In genomic region chr15:42584031-42584765, GRCh38 we compare ENCODE assay signal across 14 cellular contexts. TPM values are rescaled to one million over a fixed set of nuclear protein-coding genes. Genes with fewer than 3 reads are reported as not detected.
DNase-seq lines count a peak whose midpoint lies in the region; ATAC-seq and TF ChIP-seq lines count a peak whose summit lies in the region.
"Had no signal": no experiment of that assay in that cellular context is flagged by ENCODE, and none has a peak within 500 bp of the region (broad histone marks: within the 10 kb centered on the region; RNA-seq: fewer than 3 reads in every experiment).

No MANE protein-coding gene starts in this region.

- TF ChIP-seq POLR2A in uterus (IDR thresholded peaks at IDR 0.05) (no peak), breast epithelium (IDR thresholded peaks at IDR 0.05) (no peak), adrenal gland (IDR thresholded peaks at IDR 0.05) (no peak)

- H3K36me3 ChIP-seq in heart right ventricle (peaks cover 0 to 31% (median 6%) of the 10 kb centered on the region in 9 donors), mesenchymal stem cell (ENCODE audit: control insufficient read depth in 1 of 2, insufficient read depth in 2 of 2, low read depth in 1 of 2, low read length in 2 of 2) (peaks cover 4 to 10% of the 10 kb centered on the region in 2 experiments), uterus (no peaks in the 10 kb centered on the region), breast epithelium (no peaks in the 10 kb centered on the region), adrenal gland (replicated peaks in 1 of 2) (no peaks in the 10 kb centered on the region)
- H3K36me3 ChIP-seq: pancreas had no signal

- H3K4me1 ChIP-seq in heart right ventricle = peaks cover 0 to 72% (median 58%) of the 10 kb centered on the region in 9 donors
- peaks cover 7% of the 10 kb centered on the region for H3K4me1 ChIP-seq in mesenchymal stem cell (ENCODE audit: control insufficient read depth, insufficient read depth, low read depth, low read length)
- H3K4me1 ChIP-seq in uterus = peaks cover 14 to 23% of the 10 kb centered on the region in 2 donors
- H3K4me1 ChIP-seq in breast epithelium = no peaks in the 10 kb centered on the region
- peaks cover 18 to 19% of the 10 kb centered on the region in 2 donors for H3K4me1 ChIP-seq in adrenal gland (replicated peaks in 1 of 2)

- H3K9me3 ChIP-seq in heart right ventricle (no peaks in the 10 kb centered on the region), mesenchymal stem cell (ENCODE audit: control insufficient read depth, low read length) (no peaks in the 10 kb centered on the region), uterus (no peaks in the 10 kb centered on the region), breast epithelium (no peaks in the 10 kb centered on the region), adrenal gland (replicated peaks in 1 of 3) (no peaks in the 10 kb centered on the region)
- H3K9me3 ChIP-seq: A549, pancreas had no signal

- H2BK15ac ChIP-seq in mesenchymal stem cell (ENCODE audit: low read depth, poor library complexity, severe bottlenecking) = no peak overlapping the region

- H3K23ac ChIP-seq in mesenchymal stem cell (ENCODE audit: low read length in 2 of 2) = no peak overlapping the region

- no peak overlapping the region for H2BK12ac ChIP-seq in mesenchymal stem cell (ENCODE audit: low read length in 2 of 2)

- peak in 3 of 8 donors; percentile 9 to 16 (median 10) for ATAC-seq in heart right ventricle
- no peak for ATAC-seq in Right ventricle myocardium superior (ENCODE audit: poor library complexity)
- ATAC-seq: A549, pancreas had no signal

- no peak overlapping the region for H2AFZ ChIP-seq in mesenchymal stem cell (ENCODE audit: low read depth, low read length)

- H3K9ac ChIP-seq in mesenchymal stem cell (ENCODE audit: low read length) = no peak overlapping the region

- intact Hi-C loops in heart right ventricle (cut with DNase I) = loop anchor here in 3 of 10 donors (10.0 kb wide), 1 partner anchor 61 kb away; no protein-coding TSS in a partner anchor
- intact Hi-C loops in Right ventricle myocardium superior (cut with DNase I) = no loop called here
- intact Hi-C loops in uterus (cut with DNase I; ENCODE audit: low total_unique reads) = no loop called here
- intact Hi-C loops in breast epithelium (cut with DNase I; ENCODE audit: low total_unique reads) = no loop called here
- intact Hi-C loops in adrenal gland (cut with DNase I) = no loop called here

- H4K8ac ChIP-seq in mesenchymal stem cell (ENCODE audit: low read length) = no peak overlapping the region

- H2BK120ac ChIP-seq in mesenchymal stem cell (ENCODE audit: low read depth, low read length) = no peak overlapping the region

- H3K27ac ChIP-seq in heart right ventricle (peak overlapping the region in 9 of 10 donors; percentile 9 to 85 (median 55)), caudate nucleus (ENCODE audit: low read depth, low read length) (peak overlapping the region; percentile 86), mesenchymal stem cell (ENCODE audit: low read length, poor library complexity, severe bottlenecking) (peak overlapping the region; percentile 85), uterus (peak overlapping the region; percentile 49 to 83), breast epithelium (no peak overlapping the region), adrenal gland (peak overlapping the region in 1 of 5 donors; percentile 22)
- H3K27ac ChIP-seq: A549, HL-60, pancreas had no signal

- H3K14ac ChIP-seq in mesenchymal stem cell (ENCODE audit: low read length in 2 of 2) = no peak overlapping the region

- H3K4ac ChIP-seq in mesenchymal stem cell (ENCODE audit: low read depth in 1 of 2, low read length in 2 of 2) = no peak overlapping the region

- H3K4me2 ChIP-seq in mesenchymal stem cell (ENCODE audit: low read length, poor library complexity, severe bottlenecking) = peak overlapping the region; percentile 38
- H3K4me2 ChIP-seq: A549 had no signal

- H3K18ac ChIP-seq in mesenchymal stem cell (ENCODE audit: low read depth in 1 of 2, low read length in 2 of 2) = no peak overlapping the region

- peaks cover 14% of the 10 kb centered on the region for H3K79me1 ChIP-seq in mesenchymal stem cell (replicated peaks; ENCODE audit: low read length, poor library complexity, severe bottlenecking)

- H2AK5ac ChIP-seq in mesenchymal stem cell (ENCODE audit: low read length, severe bottlenecking) = peak overlapping the region; percentile 31

- H2BK5ac ChIP-seq in mesenchymal stem cell (ENCODE audit: low read depth, low read length, poor library complexity, severe bottlenecking) = peak overlapping the region; percentile 37

- no peak overlapping the region for H4K91ac ChIP-seq in mesenchymal stem cell (ENCODE audit: low read length)

- peak overlapping the region in 4 of 10 donors; percentile 3 to 37 (median 28) for H3K4me3 ChIP-seq in heart right ventricle
- no peak overlapping the region for H3K4me3 ChIP-seq in mesenchymal stem cell (ENCODE audit: insufficient read depth in 1 of 2, low read depth in 1 of 2, low read length in 2 of 2)
- no peak overlapping the region for H3K4me3 ChIP-seq in uterus
- H3K4me3 ChIP-seq in breast epithelium = no peak overlapping the region
- H3K4me3 ChIP-seq in adrenal gland = no peak overlapping the region
- H3K4me3 ChIP-seq: A549, pancreas had no signal

- H3K27me3 ChIP-seq in heart right ventricle (no peaks in the 10 kb centered on the region), mesenchymal stem cell (ENCODE audit: control insufficient read depth in 1 of 2, insufficient read depth in 1 of 2, low read length in 2 of 2) (no peaks in the 10 kb centered on the region), uterus (no peaks in the 10 kb centered on the region), breast epithelium (no peaks in the 10 kb centered on the region), adrenal gland (no peaks in the 10 kb centered on the region)
- H3K27me3 ChIP-seq: pancreas had no signal

- TF ChIP-seq CTCF in heart right ventricle (IDR thresholded peaks at IDR 0.05) (no peak), uterus (IDR thresholded peaks at IDR 0.05) (no peak), breast epithelium (IDR thresholded peaks at IDR 0.05) (no peak), adrenal gland (IDR thresholded peaks at IDR 0.05) (no peak)

- 12 to 27% methylated on average over 4 of the region's 4 CpGs for WGBS in heart right ventricle, 2 donors
- WGBS in mesenchymal stem cell = 69% methylated on average over 4 of the region's 4 CpGs
- 59 to 70% (median 63%) methylated on average over 4 of the region's 4 CpGs for WGBS in adrenal gland, 4 donors

- DNase-seq in heart right ventricle (no peak), Right ventricle myocardium superior (no peak), caudate nucleus (lab: John Stamatoyannopoulos, UW) (peak in 18 of 61 donors; percentile 2 to 43 (median 24)), mesenchymal stem cell (no peak), uterus (no peak), NCI-H510A (lab: John Stamatoyannopoulos, UW) (no peak), breast epithelium (ENCODE audit: low spot score in 2 of 2) (no peak), adrenal gland (no peak)
- DNase-seq: activated CD4-positive, CD25-positive, alpha-beta regulatory T cell; DND-41; NCI-H1694; pancreas had no signal

RNA-seq across cellular contexts. Expression of gene STARD9, which starts 8.8 kb away (rescaled TPM):
- 1 to 10 TPM; 2.7 to 9.6 (median 6.1) TPM for total RNA-seq in heart right ventricle
- polyA plus RNA-seq in heart right ventricle = 10 to 100 TPM in 1 of 2 donors, 1 to 10 TPM in 1; 2.3 to 15.7 TPM
- 5.4 TPM for total RNA-seq in Right ventricle myocardium superior
- 1.8 TPM for polyA plus RNA-seq in mesenchymal stem cell (2013, experiment 1 of 2)
- polyA plus RNA-seq in mesenchymal stem cell (2013, experiment 2 of 2) = 1.6 TPM
- 10 to 100 TPM; 22.8 to 67.2 (median 25.2) TPM for total RNA-seq in uterus
- 10 to 100 TPM; 18.6 to 27.9 (median 27.5) TPM for total RNA-seq in breast epithelium
- total RNA-seq in adrenal gland = 1 to 10 TPM; 1.2 to 8.7 (median 2.7) TPM
- 1 to 10 TPM in 2 of 3 donors, under 1 TPM in 1; 0.71 to 6.8 (median 4.5) TPM for polyA plus RNA-seq in adrenal gland

RNA-seq across cellular contexts. Expression of gene HAUS2, which starts 35.6 kb away (rescaled TPM):
- total RNA-seq in heart right ventricle (10 to 100 TPM in 8 of 10 donors, 1 to 10 TPM in 2; 8.5 to 17.0 (median 11.9) TPM), Right ventricle myocardium superior (9.1 TPM), uterus (10 to 100 TPM in 2 of 4 donors, 1 to 10 TPM in 2; 3.5 to 28.1 (median 14.6) TPM), breast epithelium (10 to 100 TPM; 29.3 to 42.1 (median 30.2) TPM), adrenal gland (10 to 100 TPM; 13.0 to 57.9 (median 19.0) TPM)
- polyA plus RNA-seq in heart right ventricle (1 to 10 TPM; 5.5 to 9.1 TPM), adrenal gland (10 to 100 TPM in 1 of 3 donors, 1 to 10 TPM in 2; 5.8 to 28.2 (median 6.2) TPM)
- polyA plus RNA-seq in mesenchymal stem cell (2013, experiment 1 of 2) = 14.6 TPM
- 14.3 TPM for polyA plus RNA-seq in mesenchymal stem cell (2013, experiment 2 of 2)

RNA-seq across cellular contexts. Expression of gene LRRC57, which starts 35.6 kb away (rescaled TPM):
- total RNA-seq in heart right ventricle (10 to 100 TPM; 12.1 to 24.6 (median 16.6) TPM), Right ventricle myocardium superior (11.9 TPM), uterus (10 to 100 TPM in 3 of 4 donors, 1 to 10 TPM in 1; 8.7 to 27.1 (median 21.9) TPM), breast epithelium (10 to 100 TPM; 20.3 to 23.3 (median 23.3) TPM), adrenal gland (10 to 100 TPM in 6 of 8 donors, 1 to 10 TPM in 2; 7.1 to 26.2 (median 17.8) TPM)
- polyA plus RNA-seq in heart right ventricle (1 to 10 TPM; 3.7 to 6.9 TPM), adrenal gland (10 to 100 TPM in 1 of 3 donors, 1 to 10 TPM in 2; 3.3 to 13.7 (median 5.7) TPM)
- 10.9 TPM for polyA plus RNA-seq in mesenchymal stem cell (2013, experiment 1 of 2)
- polyA plus RNA-seq in mesenchymal stem cell (2013, experiment 2 of 2) = 11.1 TPM

Comparison
In these comparisons a context has a peak if more than half of its experiments do, and no peak if none do; other contexts are left out.
1. H3K27ac ChIP-seq: peak in heart right ventricle (9 of 10), caudate nucleus (single experiment), mesenchymal stem cell (single experiment) and uterus (2 of 2); none in breast epithelium (0 of 2).